ENCODE assay signal across 20 cellular contexts in genomic region chr1:203199002-203199401, GRCh38. TPM values are rescaled to one million over a fixed set of nuclear protein-coding genes. Genes with fewer than 3 reads are reported as not detected.
"Had no signal": no experiment of that assay in that cellular context is flagged by ENCODE, and none has a peak within 500 bp of the region (broad histone marks: within the 10 kb centered on the region; RNA-seq: fewer than 3 reads in every experiment).

No MANE protein-coding gene starts in this region.

- H3K27me3 ChIP-seq: ascending aorta had no signal

- H3K4me3 ChIP-seq: ascending aorta, coronary artery, psoas muscle, suprapubic skin had no signal

- DNase-seq: activated CD4-positive, alpha-beta T cell treated with anti-CD3 and anti-CD28 coated beads, Interleukin-2, amount 50 U/mL, for 4 hours; activated gamma-delta T cell; activated naive CD8-positive, alpha-beta T cell treated with anti-CD3 and anti-CD28 coated beads for 36 hours; activated T-cell treated with anti-CD3 and anti-CD28 coated beads, Interleukin-2, amount 50 U/mL, for 1 hour; effector CD8-positive, alpha-beta T cell; hippocampal formation; natural killer cell; occipital lobe; psoas muscle; stimulated activated CD4-positive, alpha-beta T cell treated with anti-CD3 and anti-CD28 coated beads, Interleukin-12 subunit alpha, Interleukin-12 subunit beta, amount 100 ng/mL, for 4 hours; stimulated activated naive CD4-positive, alpha-beta T cell treated with Interleukin-2 at 50 U/mL for 16 hours; T-helper 17 cell had no signal

- H3K27ac ChIP-seq: suprapubic skin had no signal

- H3K9me3 ChIP-seq: ascending aorta, psoas muscle, suprapubic skin had no signal

- H3K36me3 ChIP-seq: ascending aorta, suprapubic skin had no signal

RNA-seq across cellular contexts. Expression of gene CHI3L1, which starts 12.5 kb away (rescaled TPM):
- total RNA-seq: activated naive CD8-positive, alpha-beta T cell treated with anti-CD3 and anti-CD28 coated beads for 36 hours; lung microvascular endothelial cell; T-helper 17 cell had no signal

RNA-seq across cellular contexts. Expression of gene MYBPH, which starts 23.4 kb away (rescaled TPM):
- total RNA-seq: activated naive CD8-positive, alpha-beta T cell treated with anti-CD3 and anti-CD28 coated beads for 36 hours; ascending aorta; kidney epithelial cell; lung microvascular endothelial cell; mononuclear cell; natural killer cell; occipital lobe; sciatic nerve; T-helper 17 cell had no signal
- polyA plus RNA-seq: urinary bladder had no signal

RNA-seq across cellular contexts. Expression of gene CHIT1, which starts 30.5 kb away (rescaled TPM):
- total RNA-seq: ascending aorta, kidney epithelial cell, lung microvascular endothelial cell, occipital lobe had no signal
- polyA plus RNA-seq: urinary bladder had no signal
